Comparison of ENCODE assay signal across 16 cellular contexts in genomic region chr14:94770815-94771190, GRCh38. TPM values are rescaled to one million over a fixed set of nuclear protein-coding genes. Genes with fewer than 3 reads are reported as not detected.
DNase-seq lines count a peak whose midpoint lies in the region; ATAC-seq lines count a peak whose summit lies in the region.
"Had no signal": no experiment of that assay in that cellular context is flagged by ENCODE, and none has a peak within 500 bp of the region (broad histone marks: within the 10 kb centered on the region; RNA-seq: fewer than 3 reads in every experiment).

No MANE protein-coding gene starts in this region.

- peaks cover 1% of the 10 kb centered on the region for H3K36me3 Mint-ChIP-seq in activated naive CD8-positive, alpha-beta T cell treated with anti-CD3 and anti-CD28 coated beads, Interleukin-2, amount 50 U/mL, for 24 hours (ENCODE audit: low read depth)
- H3K36me3 Mint-ChIP-seq in naive thymus-derived CD4-positive, alpha-beta T cell = peaks cover 0 to 4% (median 0%) of the 10 kb centered on the region in 5 donors

- no peaks in the 10 kb centered on the region for H3K9me2 ChIP-seq in GM23248 (ENCODE audit: insufficient read depth)

- intact Hi-C loops in naive thymus-derived CD4-positive, alpha-beta T cell (cut with micrococcal nuclease) = loop anchor here in 1 of 2 donors (10.0 kb wide), 1 partner anchor 976 kb away; no protein-coding TSS in a partner anchor

- H3K36me3 ChIP-seq in ACC112 (ENCODE audit: insufficient read depth, low read length) = no peaks in the 10 kb centered on the region
- H3K36me3 ChIP-seq in GM23248 (ENCODE audit: low read depth) = no peaks in the 10 kb centered on the region
- no peaks in the 10 kb centered on the region for H3K36me3 ChIP-seq in naive thymus-derived CD4-positive, alpha-beta T cell (ENCODE audit: control insufficient read depth in 2 of 3, insufficient read depth in 3 of 3, low read length in 3 of 3)
- H3K36me3 ChIP-seq: heart left ventricle, Peyer's patch had no signal

- DNase-seq in GM23248 (no peak), ecto neural progenitor cell (ENCODE audit: low spot score) (no peak), OCI-M2 (lab: John Stamatoyannopoulos, UW; ENCODE audit: unreplicated experiment) (no peak), NCI-H187 (lab: John Stamatoyannopoulos, UW) (no peak)
- no peak for DNase-seq in activated naive CD8-positive, alpha-beta T cell treated with anti-CD3 and anti-CD28 coated beads, Interleukin-2, amount 50 U/mL, for 24 hours
- DNase-seq in naive thymus-derived CD4-positive, alpha-beta T cell = no peak
- DNase-seq: heart left ventricle, NCI-H1048, Peyer's patch, posterior cingulate gyrus, T-helper 9 cell had no signal

- H3F3A ChIP-seq in GM23248 (ENCODE audit: insufficient read depth) = no peaks in the 10 kb centered on the region

- peak overlapping the region; percentile 8 for H3K4me3 Mint-ChIP-seq in activated naive CD8-positive, alpha-beta T cell treated with anti-CD3 and anti-CD28 coated beads, Interleukin-2, amount 50 U/mL, for 24 hours
- peak overlapping the region in 7 of 10 donors; percentile 46 to 86 (median 69) for H3K4me3 Mint-ChIP-seq in naive thymus-derived CD4-positive, alpha-beta T cell

- H3K27ac ChIP-seq in ACC112 (ENCODE audit: low read depth, low read length) (no peak overlapping the region), GM23248 (no peak overlapping the region)
- H3K27ac ChIP-seq in naive thymus-derived CD4-positive, alpha-beta T cell (ENCODE audit: low read depth, low read length) = no peak overlapping the region
- H3K27ac ChIP-seq: heart left ventricle, Peyer's patch had no signal

- H3K27ac Mint-ChIP-seq in activated naive CD8-positive, alpha-beta T cell treated with anti-CD3 and anti-CD28 coated beads, Interleukin-2, amount 50 U/mL, for 24 hours = no peak overlapping the region
- peak overlapping the region in 1 of 9 donors; percentile 46 for H3K27ac Mint-ChIP-seq in naive thymus-derived CD4-positive, alpha-beta T cell

- 78 to 82% methylated on average over 9 of the region's 9 CpGs for whole genome bisulfite sequencing in GM23248 (ENCODE audit: low coverage in 1 of 2, low lambda C conversion rate in 2 of 2, missing lambda C conversion rate in 2 of 2), 2 experiments

- no peak overlapping the region for H3K4me2 ChIP-seq in GM23248 (ENCODE audit: unreplicated experiment)

- H3K9me3 ChIP-seq in GM23248 (ENCODE audit: low read depth) = no peaks in the 10 kb centered on the region
- H3K9me3 ChIP-seq in naive thymus-derived CD4-positive, alpha-beta T cell (ENCODE audit: control insufficient read depth in 2 of 3, low read length in 3 of 3) = no peaks in the 10 kb centered on the region
- H3K9me3 ChIP-seq: heart left ventricle, Peyer's patch had no signal

- no peak for ATAC-seq in activated naive CD8-positive, alpha-beta T cell treated with anti-CD3 and anti-CD28 coated beads, Interleukin-2, amount 50 U/mL, for 24 hours
- no peak for ATAC-seq in naive thymus-derived CD4-positive, alpha-beta T cell
- no peak for ATAC-seq in HG03378 (IDR thresholded peaks at IDR 0.05; ENCODE audit: unreplicated experiment)

- in situ Hi-C loops in GM23248 (cut with MboI) = no loop called here

- H3K9ac ChIP-seq in GM23248 = no peak overlapping the region

- H3K4me1 Mint-ChIP-seq in activated naive CD8-positive, alpha-beta T cell treated with anti-CD3 and anti-CD28 coated beads, Interleukin-2, amount 50 U/mL, for 24 hours = peaks cover 21% of the 10 kb centered on the region
- H3K4me1 Mint-ChIP-seq in naive thymus-derived CD4-positive, alpha-beta T cell = peaks cover 12 to 31% (median 23%) of the 10 kb centered on the region in 7 donors

- H2AFZ ChIP-seq in ACC112 (ENCODE audit: low read length, unreplicated experiment) (peak overlapping the region; percentile 95), GM23248 (peak overlapping the region; percentile 78; the same call in 1 of the 2 replicates)

- H3K79me2 ChIP-seq in ACC112 (ENCODE audit: control insufficient read depth, insufficient read depth, low read length, unreplicated experiment) (no peaks in the 10 kb centered on the region), GM23248 (ENCODE audit: insufficient read depth) (no peaks in the 10 kb centered on the region)

- peaks cover 85% of the 10 kb centered on the region for H3K27me3 Mint-ChIP-seq in activated naive CD8-positive, alpha-beta T cell treated with anti-CD3 and anti-CD28 coated beads, Interleukin-2, amount 50 U/mL, for 24 hours
- peaks cover 72 to 90% (median 81%) of the 10 kb centered on the region in 5 donors for H3K27me3 Mint-ChIP-seq in naive thymus-derived CD4-positive, alpha-beta T cell

- H4K20me1 ChIP-seq in GM23248 (ENCODE audit: insufficient read depth) = no peaks in the 10 kb centered on the region

- no peaks in the 10 kb centered on the region for H3K9me3 Mint-ChIP-seq in activated naive CD8-positive, alpha-beta T cell treated with anti-CD3 and anti-CD28 coated beads, Interleukin-2, amount 50 U/mL, for 24 hours
- H3K9me3 Mint-ChIP-seq in naive thymus-derived CD4-positive, alpha-beta T cell = peaks cover 0 to 8% (median 0%) of the 10 kb centered on the region in 11 donors

- H3K4me1 ChIP-seq in ACC112 (ENCODE audit: control insufficient read depth, insufficient read depth, low read length, unreplicated experiment) (peaks cover 12% of the 10 kb centered on the region), GM23248 (ENCODE audit: insufficient read depth) (peaks cover 4% of the 10 kb centered on the region; the same call in 1 of the 2 replicates)
- no peaks in the 10 kb centered on the region for H3K4me1 ChIP-seq in naive thymus-derived CD4-positive, alpha-beta T cell (ENCODE audit: control insufficient read depth in 2 of 2, insufficient read depth in 2 of 2, low read length in 2 of 2)

- POLR2A ChIA-PET in naive thymus-derived CD4-positive, alpha-beta T cell (lab: Charles Lee) = no interaction called here

- H3K4me3 ChIP-seq in ACC112 (ENCODE audit: low read depth, low read length) (peak overlapping the region; percentile 83), GM23248 (peak overlapping the region; percentile 74; the same call in 1 of the 2 replicates)
- H3K4me3 ChIP-seq in naive thymus-derived CD4-positive, alpha-beta T cell (ENCODE audit: low read length) = no peak overlapping the region

- H3K27me3 ChIP-seq in ACC112 (ENCODE audit: insufficient read depth, low read length) (peaks cover 42% of the 10 kb centered on the region), GM23248 (replicated peaks; ENCODE audit: insufficient read depth) (peaks cover 24% of the 10 kb centered on the region)
- peaks cover 7 to 27% of the 10 kb centered on the region in 2 donors for H3K27me3 ChIP-seq in naive thymus-derived CD4-positive, alpha-beta T cell (ENCODE audit: control insufficient read depth in 2 of 2, insufficient read depth in 2 of 2, low read length in 2 of 2)

- CTCF ChIA-PET in naive thymus-derived CD4-positive, alpha-beta T cell (lab: Charles Lee) = no interaction called here

RNA-seq across cellular contexts. Expression of gene GSC, which starts 0.9 kb away (rescaled TPM):
- 1.1 and 2.3 TPM in 2 replicates for total RNA-seq in GM23248 (2014; rRNA removed; shearing (Covaris generic))
- 1.3 and 1.9 TPM in 2 replicates for polyA plus RNA-seq in GM23248 (2016; fragmentation: Nextera tagmentation; extraction: Ambion mirVana)
- total RNA-seq in naive thymus-derived CD4-positive, alpha-beta T cell = not detected
- not detected for polyA plus RNA-seq in naive thymus-derived CD4-positive, alpha-beta T cell
- total RNA-seq: endothelial cell of umbilical vein, lung microvascular endothelial cell, Peyer's patch had no signal
- polyA plus RNA-seq: CD14-positive monocyte, endothelial cell of umbilical vein had no signal
